In genomic region chr9:94941211-94941875, GRCh38 we compare ENCODE assay signal across 1 cellular context.
TF ChIP-seq lines count a peak whose summit lies in the region.

No MANE protein-coding gene starts in this region.

TF ChIP-seq in HepG2, 621 proteins besides CTCF, POLR2A, EP300 and RAD21 (continued from another document and continues in another):
- TF ChIP-seq THAP9 (CRISPR knock-in tag; IDR thresholded peaks at IDR 0.05; ENCODE audit: borderline replicate concordance) (no peak), CEBPG (CRISPR knock-in tag; IDR thresholded peaks at IDR 0.05) (peak; percentile 41; the same call in 1 of the 2 replicates), ZBTB2 (CRISPR knock-in tag; IDR thresholded peaks at IDR 0.05; ENCODE audit: low read depth) (no peak), ZNF710 (CRISPR knock-in tag; IDR thresholded peaks at IDR 0.05; ENCODE audit: borderline replicate concordance) (peak; percentile 75; the same call in 1 of the 2 replicates), ZNF331 (CRISPR knock-in tag; IDR thresholded peaks at IDR 0.05) (peak; percentile 43; the same call in 1 of the 2 replicates), GLMP (CRISPR knock-in tag; IDR thresholded peaks at IDR 0.05; ENCODE audit: borderline replicate concordance) (no peak), ZFP36 (IDR thresholded peaks at IDR 0.05; ENCODE audit: borderline replicate concordance, low read depth, low read length, partially characterized antibody) (no peak), XBP1 (CRISPR knock-in tag; IDR thresholded peaks at IDR 0.05) (no peak), ZUFSP (CRISPR knock-in tag; IDR thresholded peaks at IDR 0.05; ENCODE audit: borderline replicate concordance) (no peak), MYC (CRISPR knock-in tag; IDR thresholded peaks at IDR 0.05; ENCODE audit: borderline replicate concordance) (no peak), ZGPAT (CRISPR knock-in tag; IDR thresholded peaks at IDR 0.05) (peak; percentile 73), REST (IDR thresholded peaks at IDR 0.05; ENCODE audit: borderline replicate concordance in 1 of 2, low read depth in 1 of 2, low read length in 2 of 2) (no peak), ZNF839 (CRISPR knock-in tag; IDR thresholded peaks at IDR 0.05; ENCODE audit: borderline replicate concordance) (no peak), RERE (CRISPR knock-in tag; IDR thresholded peaks at IDR 0.05; ENCODE audit: low read depth) (no peak), ZBTB21 (CRISPR knock-in tag; IDR thresholded peaks at IDR 0.05) (no peak), ZNF367 (CRISPR knock-in tag; IDR thresholded peaks at IDR 0.05; ENCODE audit: borderline replicate concordance) (no peak), MAX (IDR thresholded peaks at IDR 0.05) (no peak), NR2F6 (IDR thresholded peaks at IDR 0.05) (peak; percentile 82; the same call in 1 of the 2 replicates), NR2F6 (CRISPR knock-in tag; IDR thresholded peaks at IDR 0.05) (peak; percentile 91), ZNF850 (CRISPR knock-in tag; conservative IDR thresholded peaks at IDR 0.05) (no peak), HDAC2 (CRISPR knock-in tag; IDR thresholded peaks at IDR 0.05) (peak; percentile 82), ZSCAN29 (CRISPR knock-in tag; conservative IDR thresholded peaks at IDR 0.05) (0 out of 2 replicates have a peak, but pooled peaks have one; percentile 47), XRCC5 (optimal IDR thresholded peaks at IDR 0.05; ENCODE audit: low read length) (no peak), ETV6 (CRISPR knock-in tag; conservative IDR thresholded peaks at IDR 0.05) (no peak), SOX6 (IDR thresholded peaks at IDR 0.05) (no peak), SOX6 (CRISPR knock-in tag; IDR thresholded peaks at IDR 0.05) (peak; percentile 73), YEATS4 (CRISPR knock-in tag; IDR thresholded peaks at IDR 0.05; ENCODE audit: borderline replicate concordance) (peak; percentile 62; the same call in 1 of the 2 replicates), BORCS8-MEF2B (CRISPR knock-in tag; IDR thresholded peaks at IDR 0.05) (no peak), ATF1 (CRISPR knock-in tag; IDR thresholded peaks at IDR 0.05) (no peak), ZNF382 (CRISPR knock-in tag; IDR thresholded peaks at IDR 0.05; ENCODE audit: borderline replicate concordance) (no peak), SP2 (CRISPR knock-in tag; IDR thresholded peaks at IDR 0.05) (no peak), ZNF513 (CRISPR knock-in tag; conservative IDR thresholded peaks at IDR 0.05) (no peak), ZNF879 (CRISPR knock-in tag; IDR thresholded peaks at IDR 0.05) (no peak)
